Comparison of ENCODE assay signal across 1 cellular context in the genomic region with DNA sequence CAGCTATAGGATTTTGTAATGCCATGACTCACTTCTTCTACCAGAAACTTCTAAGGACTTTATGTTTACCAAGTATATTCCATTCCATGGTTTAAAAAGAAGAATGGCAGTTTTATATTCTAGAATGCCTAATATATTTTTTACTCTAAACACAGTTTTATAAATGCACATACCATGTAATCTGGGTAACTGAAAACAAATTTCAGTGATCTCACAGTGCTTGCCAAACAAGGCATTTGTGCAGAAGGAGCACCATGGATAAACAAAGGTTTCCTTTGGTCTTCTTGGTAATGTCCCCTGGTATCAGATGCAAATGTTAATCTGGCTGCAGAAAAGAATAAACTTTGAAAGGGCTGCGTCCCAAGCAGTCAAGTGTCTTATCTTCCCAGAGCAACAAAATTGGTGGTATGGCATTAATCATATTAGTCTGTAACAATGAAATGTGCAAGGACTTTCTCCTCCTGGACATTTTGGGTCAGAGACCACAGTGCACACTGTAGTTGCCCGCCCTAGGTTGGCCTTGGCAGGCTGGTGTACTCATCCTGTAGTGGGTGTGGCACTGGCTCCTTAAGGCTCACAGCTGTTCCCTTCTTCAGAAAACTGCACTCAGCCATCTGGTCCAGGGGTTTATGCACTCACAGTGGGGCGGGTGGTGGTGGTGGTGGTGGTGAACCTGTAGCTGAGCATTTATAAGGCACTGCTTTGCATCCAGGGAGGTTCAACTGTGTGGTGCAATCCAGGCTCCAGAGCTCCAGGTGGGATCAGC.
TF ChIP-seq lines count a peak whose summit lies in the region.

No MANE protein-coding gene starts in this region.

TF ChIP-seq in K562, 482 proteins besides CTCF, POLR2A, EP300 and RAD21 (continued from another document):
- TF ChIP-seq ARID1B (IDR thresholded peaks at IDR 0.05) = 0 out of 2 replicates have a peak, but pooled peaks have one; percentile 5
- no peak for TF ChIP-seq ZNF41 (CRISPR knock-in tag; conservative IDR thresholded peaks at IDR 0.05)
- TF ChIP-seq TEAD4 (IDR thresholded peaks at IDR 0.05; ENCODE audit: low read length) = no peak
- no peak for TF ChIP-seq TEAD4 (CRISPR knock-in tag; IDR thresholded peaks at IDR 0.05; ENCODE audit: borderline replicate concordance)
- no peak for TF ChIP-seq THRAP3 (IDR thresholded peaks at IDR 0.05; ENCODE audit: borderline replicate concordance)
- TF ChIP-seq ZNF584 (CRISPR knock-in tag; IDR thresholded peaks at IDR 0.05; ENCODE audit: low read depth) = no peak
- TF ChIP-seq RBFOX2 (IDR thresholded peaks at IDR 0.05; ENCODE audit: low read depth, low read length) = no peak
- 0 out of 2 replicates have a peak, but pooled peaks have one; percentile 2 for TF ChIP-seq CBFA2T3 (IDR thresholded peaks at IDR 0.05)
- no peak for TF ChIP-seq PCBP1 (IDR thresholded peaks at IDR 0.05; ENCODE audit: low read depth, low read length, poor library complexity, severe bottlenecking)
- no peak for TF ChIP-seq ZNF695 (CRISPR knock-in tag; IDR thresholded peaks at IDR 0.05)
- no peak for TF ChIP-seq HMG20A (CRISPR knock-in tag; conservative IDR thresholded peaks at IDR 0.05)
- TF ChIP-seq U2AF1 (optimal IDR thresholded peaks at IDR 0.05; ENCODE audit: low read depth, low read length) = no peak
- TF ChIP-seq, protein P1, sequence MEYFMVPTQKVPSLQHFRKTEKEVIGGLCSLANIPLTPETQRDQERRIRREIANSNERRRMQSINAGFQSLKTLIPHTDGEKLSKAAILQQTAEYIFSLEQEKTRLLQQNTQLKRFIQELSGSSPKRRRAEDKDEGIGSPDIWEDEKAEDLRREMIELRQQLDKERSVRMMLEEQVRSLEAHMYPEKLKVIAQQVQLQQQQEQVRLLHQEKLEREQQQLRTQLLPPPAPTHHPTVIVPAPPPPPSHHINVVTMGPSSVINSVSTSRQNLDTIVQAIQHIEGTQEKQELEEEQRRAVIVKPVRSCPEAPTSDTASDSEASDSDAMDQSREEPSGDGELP (CRISPR knock-in tag; IDR thresholded peaks at IDR 0.05; ENCODE audit: borderline replicate concordance) = peak; percentile 63
- TF ChIP-seq MECOM (CRISPR knock-in tag; IDR thresholded peaks at IDR 0.05) = no peak
- peak; percentile 19 for TF ChIP-seq DACH1 (IDR thresholded peaks at IDR 0.05; ENCODE audit: partially characterized antibody)
